12 cellular contexts compared by ENCODE assay signal in the genomic region with DNA sequence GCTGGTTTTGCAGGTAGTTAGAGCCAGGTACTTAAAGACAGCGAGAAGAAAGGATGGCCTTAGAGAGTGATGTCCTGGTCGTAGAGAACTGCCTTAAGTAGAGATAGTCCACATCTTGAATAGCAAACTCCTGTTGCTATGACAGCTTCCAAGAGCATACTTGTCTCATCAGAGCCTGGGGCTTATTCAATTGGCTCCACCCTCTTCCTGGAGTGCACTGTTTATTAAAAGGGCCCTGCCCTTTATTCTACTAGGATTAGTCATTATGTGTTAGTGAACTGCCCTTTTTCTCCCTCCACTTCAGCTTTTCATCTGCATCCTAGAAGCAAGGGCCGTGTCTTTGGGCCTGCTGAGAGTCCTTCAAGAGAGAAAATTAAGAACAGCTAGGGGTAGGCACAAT.
DNase-seq lines count a peak whose midpoint lies in the region; ATAC-seq, FAIRE-seq and TF ChIP-seq lines count a peak whose summit lies in the region.
"Had no signal": no experiment of that assay in that cellular context is flagged by ENCODE, and none has a peak within 500 bp of the region (broad histone marks: within the 10 kb centered on the region; RNA-seq: fewer than 3 reads in every experiment).

No MANE protein-coding gene starts in this region.

- H3K4me3 ChIP-seq in spleen = no peak overlapping the region

- no peak for TF ChIP-seq CTCF in foreskin keratinocyte (conservative IDR thresholded peaks at IDR 0.05)
- no peak for TF ChIP-seq CTCF in spleen (IDR thresholded peaks at IDR 0.05 in 8 of 11, conservative IDR thresholded peaks at IDR 0.05 in 3 of 11)

- H3K4me1 ChIP-seq in foreskin keratinocyte (peaks cover 18% of the 10 kb centered on the region), spleen (no peaks in the 10 kb centered on the region)

- H3K4me1 Mint-ChIP-seq in stimulated activated effector memory CD8-positive, alpha-beta T cell treated with anti-CD3 and anti-CD28 coated beads, Interleukin-12 subunit alpha, Interleukin-12 subunit beta, amount 100 ng/mL, for 72 hours = peaks cover 7% of the 10 kb centered on the region

- H3K36me3 ChIP-seq in spleen = no peaks in the 10 kb centered on the region

- WGBS in spleen, 5 donors = 51 to 84% (median 73%) methylated on average over 3 of the region's 3 CpGs

- no peak overlapping the region for H3K27ac ChIP-seq in foreskin keratinocyte
- no peak overlapping the region for H3K27ac ChIP-seq in spleen

- peak; percentile 35 for DNase-seq in AG08396 (ENCODE audit: low spot score)
- peak; percentile 53 for DNase-seq in GM04504 (ENCODE audit: low read depth)
- peak; percentile 48 for DNase-seq in RCC 7860 (ENCODE audit: low spot score)
- peak; percentile 46 to 76 for DNase-seq in foreskin keratinocyte
- no peak for DNase-seq in spleen
- no peak for DNase-seq in cortex of kidney (lab: John Stamatoyannopoulos, UW)
- DNase-seq in stimulated activated effector memory CD8-positive, alpha-beta T cell treated with anti-CD3 and anti-CD28 coated beads, Interleukin-12 subunit alpha, Interleukin-12 subunit beta, amount 100 ng/mL, for 72 hours (ENCODE audit: low spot score in 2 of 2) = no peak
- DNase-seq: activated CD4-positive, alpha-beta T cell treated with anti-CD3 and anti-CD28 coated beads for 4 hours; SHP77; stimulated activated CD4-positive, alpha-beta T cell treated with anti-CD3 and anti-CD28 coated beads, Interleukin-4, amount 100 ng/mL, for 4 hours had no signal

- H3K4me3 Mint-ChIP-seq in stimulated activated effector memory CD8-positive, alpha-beta T cell treated with anti-CD3 and anti-CD28 coated beads, Interleukin-12 subunit alpha, Interleukin-12 subunit beta, amount 100 ng/mL, for 72 hours = no peak overlapping the region
- H3K4me3 Mint-ChIP-seq: activated naive CD4-positive, alpha-beta T cell treated with anti-CD3 and anti-CD28 coated beads, Interleukin-2, amount 50 U/mL, for 24 hours had no signal

- H3K9me3 ChIP-seq in spleen = peaks cover 0 to 18% (median 5%) of the 10 kb centered on the region in 8 donors

- no peaks in the 10 kb centered on the region for H3K36me3 Mint-ChIP-seq in stimulated activated effector memory CD8-positive, alpha-beta T cell treated with anti-CD3 and anti-CD28 coated beads, Interleukin-12 subunit alpha, Interleukin-12 subunit beta, amount 100 ng/mL, for 72 hours

- no peak for TF ChIP-seq POLR2A in spleen (IDR thresholded peaks at IDR 0.05)

- ATAC-seq in foreskin keratinocyte (peak; percentile 98), GM21619 (IDR thresholded peaks at IDR 0.05; ENCODE audit: unreplicated experiment) (no peak)
- ATAC-seq in stimulated activated effector memory CD8-positive, alpha-beta T cell treated with anti-CD3 and anti-CD28 coated beads, Interleukin-12 subunit alpha, Interleukin-12 subunit beta, amount 100 ng/mL, for 72 hours = no peak

- H3K9me3 Mint-ChIP-seq in stimulated activated effector memory CD8-positive, alpha-beta T cell treated with anti-CD3 and anti-CD28 coated beads, Interleukin-12 subunit alpha, Interleukin-12 subunit beta, amount 100 ng/mL, for 72 hours = peaks cover 9% of the 10 kb centered on the region
- H3K9me3 Mint-ChIP-seq: activated naive CD4-positive, alpha-beta T cell treated with anti-CD3 and anti-CD28 coated beads, Interleukin-2, amount 50 U/mL, for 24 hours had no signal

- intact Hi-C loops in spleen (cut with DNase I; ENCODE audit: low total_unique reads) = no loop called here

- no peak overlapping the region for H3K27ac Mint-ChIP-seq in stimulated activated effector memory CD8-positive, alpha-beta T cell treated with anti-CD3 and anti-CD28 coated beads, Interleukin-12 subunit alpha, Interleukin-12 subunit beta, amount 100 ng/mL, for 72 hours
- H3K27ac Mint-ChIP-seq: activated naive CD4-positive, alpha-beta T cell treated with anti-CD3 and anti-CD28 coated beads, Interleukin-2, amount 50 U/mL, for 24 hours had no signal

- H3K27me3 ChIP-seq in foreskin keratinocyte = no peaks in the 10 kb centered on the region
- no peaks in the 10 kb centered on the region for H3K27me3 ChIP-seq in spleen (replicated peaks in 1 of 7)

- FAIRE-seq in RCC 7860 (lab: Jason Lieb, UNC) = no peak

Comparison
In these comparisons a context has a peak if more than half of its experiments do, and no peak if none do; other contexts are left out.
1. DNase-seq: peak in AG08396 (single experiment), GM04504 (single experiment), RCC 7860 (single experiment) and foreskin keratinocyte (2 of 2); none in spleen (single experiment), cortex of kidney (single experiment) and stimulated activated effector memory CD8-positive, alpha-beta T cell treated with anti-CD3 and anti-CD28 coated beads, Interleukin-12 subunit alpha, Interleukin-12 subunit beta, amount 100 ng/mL, for 72 hours (0 of 2).